Comparison of ENCODE assay signal across 8 cellular contexts in the genomic region with DNA sequence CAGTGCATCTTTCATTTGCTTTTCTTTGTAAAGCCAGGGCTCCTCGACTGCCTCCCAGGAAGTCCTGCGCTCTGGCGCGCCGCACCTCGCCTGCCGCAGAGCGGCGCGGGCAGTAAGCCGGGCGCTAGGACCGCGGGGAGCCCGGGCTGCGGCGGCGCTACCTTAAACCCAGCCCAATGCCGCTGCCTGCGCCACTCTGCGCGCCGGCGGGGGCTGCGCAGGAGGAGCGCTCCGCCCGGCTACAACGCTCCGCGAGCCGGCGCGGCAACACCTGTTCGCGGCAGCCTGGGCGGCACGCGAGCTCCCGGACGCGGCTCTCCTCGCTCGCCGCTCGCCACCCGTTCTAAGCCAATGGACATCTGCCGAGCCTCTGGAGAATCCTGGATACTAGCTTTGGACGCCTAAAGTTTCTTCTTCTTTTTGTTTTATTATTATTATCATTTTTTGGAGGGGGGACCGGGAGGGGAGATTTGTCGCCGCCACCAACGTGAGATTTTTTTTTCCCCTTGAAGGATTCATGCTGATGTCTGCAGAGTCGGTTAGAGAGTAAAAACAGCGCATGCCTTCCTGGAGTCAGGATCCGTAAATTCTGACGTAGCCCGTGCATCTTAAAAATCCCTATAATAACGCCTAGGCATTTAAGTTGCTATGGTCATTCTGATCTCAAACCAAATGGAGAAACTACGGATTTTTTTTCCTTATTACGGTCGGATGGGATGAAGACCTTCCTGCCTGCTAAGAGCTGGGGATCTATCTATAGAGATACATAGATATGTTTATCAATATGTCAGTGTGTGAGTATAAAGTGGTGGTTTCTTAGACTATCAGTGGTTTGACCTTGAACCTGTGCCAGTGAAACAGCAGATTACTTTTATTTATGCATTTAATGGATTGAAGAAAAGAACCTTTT. TPM values are rescaled to one million over a fixed set of nuclear protein-coding genes. Genes with fewer than 3 reads are reported as not detected.
A peak's percentile ranks its signal among the peaks of the same experiment; 100 is the strongest.
DNase-seq lines count a peak whose midpoint lies in the region; ATAC-seq and TF ChIP-seq lines count a peak whose summit lies in the region.

A gene (plus strand): TSS at position 191 of the 910 bp plus-strand sequence. CDS start 840 bp downstream, outside the sequence.

- H3K4me3 ChIP-seq in endocrine pancreas (ENCODE audit: control insufficient read depth, insufficient read depth, low read length) (peak within 1 kb of the TSS; percentile 91), mesodermal cell (ENCODE audit: extremely low read depth, insufficient read depth, low read length, poor library complexity, severe bottlenecking) (peak within 1 kb of the TSS; percentile 49)

- peaks cover 12 to 15% of the 10 kb centered on the region in 2 donors for H3K36me3 Mint-ChIP-seq in CD14-positive monocyte
- no peaks in the 10 kb centered on the region for H3K36me3 Mint-ChIP-seq in activated CD4-positive, alpha-beta memory T cell treated with anti-CD3 and anti-CD28 coated beads for 36 hours

- H3K4me3 Mint-ChIP-seq in CD14-positive monocyte = peak within 1 kb of the TSS; percentile 87 to 98
- H3K4me3 Mint-ChIP-seq in activated CD4-positive, alpha-beta memory T cell treated with anti-CD3 and anti-CD28 coated beads for 36 hours = peak within 1 kb of the TSS; percentile 85

- WGBS in mesodermal cell (ENCODE audit: insufficient coverage in 2 of 2), 2 experiments = 0% methylated on average over 38 to 44 of the region's 62 CpGs

- H3K9me3 Mint-ChIP-seq in CD14-positive monocyte = peaks cover 0 to 34% (median 24%) of the 10 kb centered on the region in 7 donors
- no peaks in the 10 kb centered on the region for H3K9me3 Mint-ChIP-seq in activated CD4-positive, alpha-beta memory T cell treated with anti-CD3 and anti-CD28 coated beads for 36 hours

- peak within 1 kb of the TSS in 2 of 7 donors; percentile 57 to 68 for H3K27ac Mint-ChIP-seq in CD14-positive monocyte
- H3K27ac Mint-ChIP-seq in activated CD4-positive, alpha-beta memory T cell treated with anti-CD3 and anti-CD28 coated beads for 36 hours = peak within 1 kb of the TSS; percentile 40

- peak; percentile 82 for ATAC-seq in HG03280 (IDR thresholded peaks at IDR 0.05; ENCODE audit: unreplicated experiment)

- TF ChIP-seq CTCF in CD14-positive monocyte (IDR thresholded peaks at IDR 0.05) = no peak

- H3K9me3 ChIP-seq in endocrine pancreas (ENCODE audit: control insufficient read depth, low read length) (no peaks in the 10 kb centered on the region), mesodermal cell (ENCODE audit: control insufficient read depth, low read length) (no peaks in the 10 kb centered on the region)

- CTCF ChIA-PET in activated CD4-positive, alpha-beta memory T cell treated with anti-CD3 and anti-CD28 coated beads for 36 hours (lab: Charles Lee) = interaction anchor here (4.3 kb wide), 1 partner anchor 33 kb away, joined by 23 read pairs; no protein-coding TSS in a partner anchor

- H3K4me1 ChIP-seq in endocrine pancreas (ENCODE audit: control insufficient read depth, insufficient read depth, low read length) (peaks cover 9% of the 10 kb centered on the region), mesodermal cell (ENCODE audit: control insufficient read depth, insufficient read depth, low read length, poor library complexity, severe bottlenecking) (no peaks in the 10 kb centered on the region)

- intact Hi-C loops in CD14-positive monocyte (cut with micrococcal nuclease) = no loop called here
- intact Hi-C loops in activated CD4-positive, alpha-beta memory T cell treated with anti-CD3 and anti-CD28 coated beads for 36 hours (cut with micrococcal nuclease) = loop anchor here (1.0 to 5.0 kb wide), 6 partner anchors 15 to 494 kb away; a partner anchor contains a TSS

- DNase-seq in CD14-positive monocyte (ENCODE audit: low spot score) (no peak), NCI-H748 (lab: John Stamatoyannopoulos, UW; ENCODE audit: unreplicated experiment) (peak; percentile 99)
- DNase-seq in activated CD4-positive, alpha-beta memory T cell treated with anti-CD3 and anti-CD28 coated beads for 36 hours = peak; percentile 86
- DNase-seq in stimulated activated CD8-positive, alpha-beta memory T cell treated with anti-CD3 and anti-CD28 coated beads, Interleukin-15, amount 100 ng/mL, for 4 hours (ENCODE audit: low read depth in 2 of 2) = peak; percentile 53 to 63

- POLR2A ChIA-PET in activated CD4-positive, alpha-beta memory T cell treated with anti-CD3 and anti-CD28 coated beads for 36 hours (lab: Charles Lee) = interaction anchor here (0.7 to 3.4 kb wide), 2 partner anchors 67 to 1256 kb away, joined by 3 to 12 read pairs; a partner anchor contains a TSS

- H3K27me3 Mint-ChIP-seq in CD14-positive monocyte (ENCODE audit: low read depth in 3 of 3) = peaks cover 83 to 87% (median 87%) of the 10 kb centered on the region in 3 donors
- H3K27me3 Mint-ChIP-seq in activated CD4-positive, alpha-beta memory T cell treated with anti-CD3 and anti-CD28 coated beads for 36 hours = peaks cover 29% of the 10 kb centered on the region

- no peaks in the 10 kb centered on the region for H3K27me3 ChIP-seq in endocrine pancreas (ENCODE audit: control insufficient read depth, insufficient read depth, low read length)

- peak within 1 kb of the TSS; percentile 16 for H3K27ac ChIP-seq in mesodermal cell (ENCODE audit: low read depth, low read length, severe bottlenecking)

- H3K36me3 ChIP-seq in endocrine pancreas (ENCODE audit: control insufficient read depth, insufficient read depth, low read length) (no peaks in the 10 kb centered on the region), mesodermal cell (ENCODE audit: control insufficient read depth, insufficient read depth, low read length) (no peaks in the 10 kb centered on the region)

- H3K4me1 Mint-ChIP-seq in CD14-positive monocyte = peaks cover 49% of the 10 kb centered on the region
- H3K4me1 Mint-ChIP-seq in activated CD4-positive, alpha-beta memory T cell treated with anti-CD3 and anti-CD28 coated beads for 36 hours (ENCODE audit: low read depth) = peaks cover 42% of the 10 kb centered on the region

- H3K9ac ChIP-seq in endocrine pancreas (ENCODE audit: control insufficient read depth, insufficient read depth, low read length) = peak within 1 kb of the TSS; percentile 80

- TF ChIP-seq POLR2A in GM19099 (IDR thresholded peaks at IDR 0.05; ENCODE audit: extremely low read depth, insufficient read length, low read depth) = peak; percentile 81

RNA-seq across cellular contexts. Expression of the gene that starts here (rescaled TPM):
- polyA plus RNA-seq in CD14-positive monocyte = under 1 TPM; 0.03 to 0.16 TPM
- total RNA-seq in activated CD4-positive, alpha-beta memory T cell treated with anti-CD3 and anti-CD28 coated beads for 36 hours = under 1 TPM in 1 of 2 experiments, not detected in 1; 0.07 TPM
- 0.52 TPM for polyA plus RNA-seq in mesodermal cell (2013, experiment 1 of 2)
- 0.81 TPM for polyA plus RNA-seq in mesodermal cell (2013, experiment 2 of 2)

Comparison
In these comparisons a context has a peak if more than half of its experiments do, and no peak if none do; other contexts are left out.
1. Peak in DNase-seq in activated CD4-positive, alpha-beta memory T cell treated with anti-CD3 and anti-CD28 coated beads for 36 hours; RNA of the gene not detected or under 1 TPM.